6 cellular contexts compared by ENCODE assay signal in the genomic region with DNA sequence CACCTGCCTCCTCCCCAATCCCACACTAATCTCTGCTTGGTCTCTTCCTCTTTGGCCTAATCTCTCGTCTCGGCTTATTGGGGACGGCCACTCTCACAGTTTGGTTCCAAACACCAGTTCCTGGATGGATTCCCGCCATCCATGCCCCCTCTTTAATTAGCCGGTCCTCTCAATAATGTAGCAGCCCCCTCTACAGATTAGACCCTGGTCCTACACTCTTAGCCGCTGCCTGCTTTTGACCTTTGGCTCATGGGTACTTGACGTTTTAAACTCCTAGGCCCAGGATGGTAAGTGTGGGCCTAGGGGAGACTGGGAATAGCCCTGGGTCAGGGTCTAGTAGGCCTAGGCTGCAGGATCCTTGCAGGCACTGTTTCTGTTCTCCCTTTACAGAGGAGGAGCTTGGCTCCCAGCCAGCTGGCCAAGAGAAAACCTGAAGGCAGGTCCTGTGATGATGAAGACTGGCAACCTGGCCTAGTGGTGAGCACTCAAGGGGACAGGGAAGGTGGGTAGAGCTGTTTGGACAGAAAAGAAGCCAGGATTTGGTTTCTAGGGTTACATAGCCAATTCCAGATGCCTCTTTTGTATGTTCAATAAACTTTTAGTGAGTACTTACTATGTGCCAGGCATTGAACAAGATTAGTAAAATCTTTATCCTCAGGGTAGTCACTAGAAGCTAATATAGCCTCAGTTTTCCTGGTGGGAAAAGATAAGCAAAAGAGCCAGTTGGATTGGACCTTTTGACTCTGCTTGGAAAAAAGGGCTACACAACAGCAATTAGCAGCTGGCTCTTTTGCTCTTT. TPM values are rescaled to one million over a fixed set of nuclear protein-coding genes. Genes with fewer than 3 reads are reported as not detected.
DNase-seq lines count a peak whose midpoint lies in the region; ATAC-seq lines count a peak whose summit lies in the region.

No MANE protein-coding gene starts in this region.

- intact Hi-C loops in left colon (cut with DNase I, micrococcal nuclease) = no loop called here
- intact Hi-C loops in posterior cingulate gyrus (cut with DNase I) = no loop called here

- ATAC-seq in left colon (no peak), HG03039 (IDR thresholded peaks at IDR 0.05; ENCODE audit: unreplicated experiment) (no peak)

- DNase-seq in DMS53 (lab: John Stamatoyannopoulos, UW) (peak; percentile 88), Kasumi-1 (lab: John Stamatoyannopoulos, UW) (peak; percentile 26 to 31), left colon (peak; percentile 63 to 67), posterior cingulate gyrus (no peak)
- peak; percentile 4 for DNase-seq in activated CD4-positive, alpha-beta T cell treated with anti-CD3 and anti-CD28 coated beads, Interleukin-2, amount 50 U/mL, for 1 hour

RNA-seq across cellular contexts. Expression of a gene that starts 0.8 kb away (rescaled TPM):
- 1 to 10 TPM; 2.8 to 7.4 TPM for total RNA-seq in left colon

RNA-seq across cellular contexts. Expression of a gene that starts 45.2 kb away (rescaled TPM):
- 1 to 10 TPM; 1.1 to 1.5 TPM for total RNA-seq in left colon

RNA-seq across cellular contexts. Expression of a gene that starts 50.1 kb away (rescaled TPM):
- total RNA-seq in left colon = 10 to 100 TPM; 27.3 to 31.9 TPM

RNA-seq across cellular contexts. Expression of a gene that starts 55.1 kb away (rescaled TPM):
- 10 to 100 TPM; 46.3 to 53.6 TPM for total RNA-seq in left colon

RNA-seq across cellular contexts. Expression of a gene that starts 55.2 kb away (rescaled TPM):
- 100 to 1,000 TPM; 362 to 413 TPM for total RNA-seq in left colon

Comparison
In these comparisons a context has a peak if more than half of its experiments do, and no peak if none do; other contexts are left out.
1. DNase-seq: peak in DMS53 (single experiment), Kasumi-1 (2 of 2), activated CD4-positive, alpha-beta T cell treated with anti-CD3 and anti-CD28 coated beads, Interleukin-2, amount 50 U/mL, for 1 hour (single experiment) and left colon (2 of 2); none in posterior cingulate gyrus (0 of 10).